16 cellular contexts compared by ENCODE assay signal in genomic region chr12:64968989-64969819, GRCh38.
DNase-seq lines count a peak whose midpoint lies in the region; ATAC-seq, FAIRE-seq and TF ChIP-seq lines count a peak whose summit lies in the region.
"Had no signal": no experiment of that assay in that cellular context is flagged by ENCODE, and none has a peak within 500 bp of the region (broad histone marks: within the 10 kb centered on the region; RNA-seq: fewer than 3 reads in every experiment).

No MANE protein-coding gene starts in this region.

- H3K4me2 ChIP-seq in PC-9 (peak overlapping the region; percentile 64), endothelial cell of umbilical vein (ENCODE audit: insufficient read depth, low read length) (no peak overlapping the region), neural progenitor cell (peak overlapping the region; percentile 27)

- H3K27ac ChIP-seq in PC-9 (peak overlapping the region; percentile 82), endothelial cell of umbilical vein (ENCODE audit: insufficient read depth, low read depth, low read length) (no peak overlapping the region), neural progenitor cell (no peak overlapping the region)
- H3K27ac ChIP-seq: stomach had no signal

- intact Hi-C loops in PC-9 (cut with micrococcal nuclease; ENCODE audit: unreplicated experiment) = no loop called here
- intact Hi-C loops in endothelial cell of umbilical vein (cut with micrococcal nuclease) = no loop called here

- no peaks in the 10 kb centered on the region for H3K9me2 ChIP-seq in PC-9 (ENCODE audit: insufficient read depth)

- CTCF ChIA-PET in PC-9 (lab: Charles Lee) = interaction anchor here (0.7 kb wide), 1 partner anchor 11 kb away, joined by 3 read pairs; no protein-coding TSS in a partner anchor
- CTCF ChIA-PET in endothelial cell of umbilical vein (lab: Charles Lee) = no interaction called here

- no peaks in the 10 kb centered on the region for H3K4me1 Mint-ChIP-seq in neural progenitor cell
- H3K4me1 Mint-ChIP-seq in endothelial cell (ENCODE audit: unreplicated experiment) = no peaks in the 10 kb centered on the region
- H3K4me1 Mint-ChIP-seq: activated naive CD4-positive, alpha-beta T cell treated with anti-CD3 and anti-CD28 coated beads, Interleukin-2, amount 50 U/mL, for 24 hours had no signal

- H3K36me3 Mint-ChIP-seq in neural progenitor cell (no peaks in the 10 kb centered on the region), endothelial cell (ENCODE audit: low read depth, unreplicated experiment) (no peaks in the 10 kb centered on the region)
- H3K36me3 Mint-ChIP-seq: activated naive CD4-positive, alpha-beta T cell treated with anti-CD3 and anti-CD28 coated beads, Interleukin-2, amount 50 U/mL, for 24 hours had no signal

- no peak for TF ChIP-seq POLR2A in endothelial cell of umbilical vein (IDR thresholded peaks at IDR 0.05; ENCODE audit: low read depth, low read length)

- H3K4me1 ChIP-seq in PC-9 (replicated peaks; ENCODE audit: insufficient read depth) = peaks cover 17% of the 10 kb centered on the region
- H3K4me1 ChIP-seq in endothelial cell of umbilical vein (ENCODE audit: control insufficient read depth, extremely low read depth, insufficient read depth, low read length) = no peaks in the 10 kb centered on the region
- H3K4me1 ChIP-seq in neural progenitor cell = peaks cover 12% of the 10 kb centered on the region
- H3K4me1 ChIP-seq: stomach had no signal

- no peak for ATAC-seq in esophagus mucosa

- peak; percentile 44 for FAIRE-seq in endothelial cell of umbilical vein (lab: Jason Lieb, UNC)

- H3K4me3 ChIP-seq in PC-9 = no peak overlapping the region
- no peak overlapping the region for H3K4me3 ChIP-seq in endothelial cell of umbilical vein (replicated peaks in 1 of 3; ENCODE audit: insufficient read depth in 1 of 3, low read depth in 1 of 3, low read length in 3 of 3)
- H3K4me3 ChIP-seq in neural progenitor cell = no peak overlapping the region
- H3K4me3 ChIP-seq: stomach had no signal

- H3K36me3 ChIP-seq in PC-9 (ENCODE audit: low read depth) (no peaks in the 10 kb centered on the region), endothelial cell of umbilical vein (ENCODE audit: control insufficient read depth in 2 of 2, extremely low read depth in 1 of 2, insufficient read depth in 2 of 2, low read length in 2 of 2) (no peaks in the 10 kb centered on the region), neural progenitor cell (no peaks in the 10 kb centered on the region)
- H3K36me3 ChIP-seq: stomach had no signal

- peak overlapping the region; percentile 54; the same call in 1 of the 2 replicates for H2AFZ ChIP-seq in PC-9
- H2AFZ ChIP-seq in endothelial cell of umbilical vein (ENCODE audit: low read depth, low read length) = no peak overlapping the region
- peak overlapping the region; percentile 67 for H2AFZ ChIP-seq in neural progenitor cell (replicated peaks)

- H3K27me3 Mint-ChIP-seq in neural progenitor cell (ENCODE audit: insufficient read depth, low read depth) (no peaks in the 10 kb centered on the region), endothelial cell (ENCODE audit: unreplicated experiment) (no peaks in the 10 kb centered on the region)

- H4K20me1 ChIP-seq in PC-9 (ENCODE audit: insufficient read depth) (no peaks in the 10 kb centered on the region), endothelial cell of umbilical vein (replicated peaks; ENCODE audit: control insufficient read depth, extremely low read depth, insufficient read depth, low read length) (no peaks in the 10 kb centered on the region), neural progenitor cell (ENCODE audit: low read depth) (no peaks in the 10 kb centered on the region)

- H3K27ac Mint-ChIP-seq in neural progenitor cell = no peak overlapping the region
- no peak overlapping the region for H3K27ac Mint-ChIP-seq in endothelial cell (ENCODE audit: unreplicated experiment)
- H3K27ac Mint-ChIP-seq: activated naive CD4-positive, alpha-beta T cell treated with anti-CD3 and anti-CD28 coated beads, Interleukin-2, amount 50 U/mL, for 24 hours; T-helper 2 cell treated with Interferon-gamma antibody and Interleukin-4, amounts not matched to agents 5 μg/mL and 100 μg/mL, for 36 hours had no signal

- H3K9me3 Mint-ChIP-seq in neural progenitor cell (peaks cover 2% of the 10 kb centered on the region), endothelial cell (ENCODE audit: unreplicated experiment) (no peaks in the 10 kb centered on the region)
- H3K9me3 Mint-ChIP-seq: T-helper 2 cell treated with Interferon-gamma antibody and Interleukin-4, amounts not matched to agents 5 μg/mL and 100 μg/mL, for 36 hours had no signal

- POLR2A ChIA-PET in PC-9 (lab: Charles Lee; ENCODE audit: unreplicated experiment) (interaction anchor here (0.6 kb wide), 1 partner anchor 248 kb away, joined by 4 read pairs; no protein-coding TSS in a partner anchor), endothelial cell of umbilical vein (lab: Charles Lee) (no interaction called here)

- no peak for TF ChIP-seq CTCF in PC-9 (conservative IDR thresholded peaks at IDR 0.05)
- no peak for TF ChIP-seq CTCF in endothelial cell of umbilical vein (IDR thresholded peaks at IDR 0.05; ENCODE audit: extremely low read depth in 1 of 2, insufficient read depth in 1 of 2, low read depth in 1 of 2, low read length in 2 of 2)
- no peak for TF ChIP-seq CTCF in neural progenitor cell (IDR thresholded peaks at IDR 0.05)
- no peak for TF ChIP-seq CTCF in endothelial cell (IDR thresholded peaks at IDR 0.05; ENCODE audit: unreplicated experiment)

- H3K79me2 ChIP-seq in PC-9 (ENCODE audit: low read depth) (no peaks in the 10 kb centered on the region), endothelial cell of umbilical vein (ENCODE audit: control insufficient read depth, insufficient read depth, low read length) (no peaks in the 10 kb centered on the region), neural progenitor cell (ENCODE audit: low read depth) (no peaks in the 10 kb centered on the region)

- H3F3A ChIP-seq in PC-9 (ENCODE audit: insufficient read depth, low read depth) = 0 out of 2 replicates have a peak, but pooled peaks cover 4% of the 10 kb centered on the region
- H3F3A ChIP-seq in neural progenitor cell (ENCODE audit: low read depth) = no peaks in the 10 kb centered on the region

- H3K9ac ChIP-seq in endothelial cell of umbilical vein (replicated peaks; ENCODE audit: extremely low read depth, insufficient read depth, low read length) (no peak overlapping the region), neural progenitor cell (no peak overlapping the region)

- H3K9me1 ChIP-seq in endothelial cell of umbilical vein (replicated peaks; ENCODE audit: control insufficient read depth, extremely low read depth, insufficient read depth, low read length) = no peaks in the 10 kb centered on the region

- H3K4me3 Mint-ChIP-seq in neural progenitor cell = no peak overlapping the region
- no peak overlapping the region for H3K4me3 Mint-ChIP-seq in endothelial cell (ENCODE audit: unreplicated experiment)
- H3K4me3 Mint-ChIP-seq: activated naive CD4-positive, alpha-beta T cell treated with anti-CD3 and anti-CD28 coated beads, Interleukin-2, amount 50 U/mL, for 24 hours; T-helper 2 cell treated with Interferon-gamma antibody and Interleukin-4, amounts not matched to agents 5 μg/mL and 100 μg/mL, for 36 hours had no signal

- H3K9me3 ChIP-seq in PC-9 (ENCODE audit: insufficient read depth, low read depth) (peaks cover 4% of the 10 kb centered on the region; the same call in 1 of the 2 replicates), endothelial cell of umbilical vein (replicated peaks; ENCODE audit: control insufficient read depth, insufficient read depth, low read length) (no peaks in the 10 kb centered on the region), neural progenitor cell (ENCODE audit: low read depth) (no peaks in the 10 kb centered on the region)
- H3K9me3 ChIP-seq: stomach had no signal

- DNase-seq in GM03348 (ENCODE audit: low spot score) = peak; percentile 61
- DNase-seq in PC-9 = peak; percentile 43 to 76
- DNase-seq in endothelial cell of umbilical vein (ENCODE audit: low read depth, low spot score) = no peak
- DNase-seq in neural progenitor cell (ENCODE audit: low spot score) = peak; percentile 17
- DNase-seq in C1 segment of cervical spinal cord (lab: John Stamatoyannopoulos, UW) = no peak
- DNase-seq in endothelial cell (ENCODE audit: low spot score) = no peak
- no peak for DNase-seq in NCI-H1417 treated with DMSO at 0.1 percent for 48 hours (lab: John Stamatoyannopoulos, UW)
- DNase-seq: activated CD8-positive, alpha-beta memory T cell treated with anti-CD3 and anti-CD28 coated beads for 24 hours; DMS 273 treated with DMSO at 0.1 percent for 48 hours; NCI-H2081 treated with DMSO at 0.1 percent for 48 hours; posterior cingulate gyrus; stimulated activated CD4-positive, alpha-beta T cell treated with anti-CD3 and anti-CD28 coated beads, Interleukin-2, amount 100 ng/mL, for 48 hours; stomach had no signal

- BruUV-seq in PC-9 (replicated peaks; lab: Mats Ljungman, UMichigan) (no TSS peak), endothelial cell of umbilical vein (replicated peaks; lab: Mats Ljungman, UMichigan) (no TSS peak)

- dilution Hi-C loops in endothelial cell of umbilical vein (cut with MboI; ENCODE audit: extremely low pct_ligation_motif_present, low sequenced_read_pairs) = no loop called here

- no peaks in the 10 kb centered on the region for H3K27me3 ChIP-seq in PC-9 (ENCODE audit: insufficient read depth, low read depth)
- H3K27me3 ChIP-seq in endothelial cell of umbilical vein (ENCODE audit: control insufficient read depth in 2 of 2, insufficient read depth in 2 of 2, low read length in 2 of 2) = peaks cover 0 to 2% of the 10 kb centered on the region in 2 experiments
- H3K27me3 ChIP-seq in neural progenitor cell = no peaks in the 10 kb centered on the region

TF ChIP-seq in endothelial cell of umbilical vein, 7 proteins besides CTCF, POLR2A, EP300 and RAD21:
- no peak for TF ChIP-seq MAX (IDR thresholded peaks at IDR 0.05; ENCODE audit: insufficient read depth, insufficient read length)

Comparison
In these comparisons a context has a peak if more than half of its experiments do, and no peak if none do; other contexts are left out.
1. DNase-seq: peak in GM03348 (single experiment), PC-9 (2 of 2) and neural progenitor cell (single experiment); none in endothelial cell of umbilical vein (single experiment), C1 segment of cervical spinal cord (0 of 14), endothelial cell (single experiment) and NCI-H1417 treated with DMSO at 0.1 percent for 48 hours (single experiment).